1 cellular context compared by ENCODE assay signal in genomic region chr19:24033962-24034342, GRCh38.
TF ChIP-seq lines count a peak whose summit lies in the region.

No MANE protein-coding gene starts in this region.

TF ChIP-seq in HepG2, 621 proteins besides CTCF, POLR2A, EP300 and RAD21 (continued from another document):
- peak; percentile 92 for TF ChIP-seq ZNF441 (CRISPR knock-in tag; IDR thresholded peaks at IDR 0.05; ENCODE audit: borderline replicate concordance)
- peak; percentile 25 for TF ChIP-seq RBM39 (IDR thresholded peaks at IDR 0.05; ENCODE audit: low read depth, low read length, poor library complexity, severe bottlenecking)
- TF ChIP-seq ZFP37 (CRISPR knock-in tag; IDR thresholded peaks at IDR 0.05; ENCODE audit: borderline replicate concordance): no peak
- TF ChIP-seq ZHX1 (CRISPR knock-in tag; IDR thresholded peaks at IDR 0.05; ENCODE audit: low read depth): 0 out of 2 replicates have a peak, but pooled peaks have one; percentile 3
- peak; percentile 8; the same call in 1 of the 2 replicates for TF ChIP-seq ZNF350 (CRISPR knock-in tag; IDR thresholded peaks at IDR 0.05; ENCODE audit: borderline replicate concordance, low read depth)
- 0 out of 2 replicates have a peak, but pooled peaks have one; percentile 7 for TF ChIP-seq ZNF598 (CRISPR knock-in tag; IDR thresholded peaks at IDR 0.05; ENCODE audit: borderline replicate concordance)
- TF ChIP-seq ZNF547 (CRISPR knock-in tag; IDR thresholded peaks at IDR 0.05): 0 out of 2 replicates have a peak, but pooled peaks have one; percentile 33
- TF ChIP-seq THAP9 (CRISPR knock-in tag; IDR thresholded peaks at IDR 0.05; ENCODE audit: borderline replicate concordance): peak; percentile 31; the same call in 1 of the 2 replicates
- TF ChIP-seq KDM5B (CRISPR knock-in tag; IDR thresholded peaks at IDR 0.05; ENCODE audit: borderline replicate concordance): 0 out of 2 replicates have a peak, but pooled peaks have one; percentile 20
- peak; percentile 3 for TF ChIP-seq ASH2L (IDR thresholded peaks at IDR 0.05; ENCODE audit: insufficient read length, low read depth, low read length)
